Comparison of ENCODE assay signal across 17 cellular contexts in the genomic region with DNA sequence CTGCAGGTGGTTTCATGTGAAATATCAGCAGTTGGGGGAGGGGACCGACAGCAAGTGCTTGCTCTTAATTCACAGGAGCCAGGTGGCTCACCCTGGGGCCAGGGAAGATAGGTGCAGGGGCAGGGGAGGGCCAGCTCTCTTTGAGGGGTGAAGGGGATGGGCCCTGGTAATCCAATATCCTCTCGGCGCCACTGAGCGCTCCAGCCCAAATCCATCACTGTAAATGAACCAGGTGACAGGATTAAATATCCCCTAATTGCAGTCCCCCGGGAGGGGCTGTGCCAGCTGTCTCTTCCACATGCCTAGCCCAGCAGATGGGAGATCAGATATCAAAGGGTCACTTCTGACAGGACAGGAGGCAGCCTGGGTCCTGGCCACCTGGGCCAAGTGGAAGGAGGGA.
A peak's percentile ranks its signal among the peaks of the same experiment; 100 is the strongest.
DNase-seq lines count a peak whose midpoint lies in the region; ATAC-seq and TF ChIP-seq lines count a peak whose summit lies in the region.
"Had no signal": no experiment of that assay in that cellular context is flagged by ENCODE, and none has a peak within 500 bp of the region (broad histone marks: within the 10 kb centered on the region; RNA-seq: fewer than 3 reads in every experiment).

No MANE protein-coding gene starts in this region.

- H3K27me3 ChIP-seq in BE2C (no peaks in the 10 kb centered on the region), GM23338 (ENCODE audit: insufficient read depth) (no peaks in the 10 kb centered on the region)
- H3K27me3 ChIP-seq: left lung had no signal

- no peak overlapping the region for H3K4me3 Mint-ChIP-seq in GM23338
- H3K4me3 Mint-ChIP-seq: activated T-cell treated with anti-CD3 and anti-CD28 coated beads, Interleukin-2, amount 50 U/mL, for 4 hours; HFFc6; IgD-negative memory B cell; type B pancreatic cell had no signal

- H3K9me3 Mint-ChIP-seq in GM23338 = no peaks in the 10 kb centered on the region
- H3K9me3 Mint-ChIP-seq: activated T-cell treated with anti-CD3 and anti-CD28 coated beads, Interleukin-2, amount 50 U/mL, for 4 hours; type B pancreatic cell had no signal

- peaks cover 4% of the 10 kb centered on the region for H3K27me3 Mint-ChIP-seq in GM23338 (ENCODE audit: insufficient read depth, low read depth, poor library complexity)
- H3K27me3 Mint-ChIP-seq: type B pancreatic cell had no signal

- H3K9me2 ChIP-seq in GM23338 (ENCODE audit: insufficient read depth) = 0 out of 2 replicates have a peak, but pooled peaks cover 5% of the 10 kb centered on the region

- TF ChIP-seq CTCF in BE2C (IDR thresholded peaks at IDR 0.05; ENCODE audit: low read depth, low read length) = no peak
- TF ChIP-seq CTCF in GM23338 (conservative IDR thresholded peaks at IDR 0.05; ENCODE audit: low read depth in 2 of 2) = no peak

- peak; percentile 59 for ATAC-seq in GM23338
- ATAC-seq: activated T-cell treated with anti-CD3 and anti-CD28 coated beads, Interleukin-2, amount 50 U/mL, for 4 hours; left lung had no signal

- H3K9me3 ChIP-seq in BE2C = no peaks in the 10 kb centered on the region
- H3K9me3 ChIP-seq: left lung had no signal

- H3K4me3 ChIP-seq in BE2C (ENCODE audit: low read depth, low read length) = no peak overlapping the region
- H3K4me3 ChIP-seq in GM23338 = no peak overlapping the region
- H3K4me3 ChIP-seq: left lung had no signal

- no peak overlapping the region for H3K27ac Mint-ChIP-seq in GM23338
- H3K27ac Mint-ChIP-seq: HFFc6, IgD-negative memory B cell, type B pancreatic cell had no signal

- no peaks in the 10 kb centered on the region for H3K36me3 ChIP-seq in BE2C
- H3K36me3 ChIP-seq in GM23338 (ENCODE audit: insufficient read depth) = no peaks in the 10 kb centered on the region
- H3K36me3 ChIP-seq: left lung had no signal

- no peaks in the 10 kb centered on the region for H3K79me2 ChIP-seq in GM23338 (replicated peaks; ENCODE audit: insufficient read depth)
- H3K79me2 ChIP-seq: parathyroid adenoma had no signal

- H2AFZ ChIP-seq in GM23338 = no peak overlapping the region
- H2AFZ ChIP-seq: parathyroid adenoma had no signal

- H3K4me1 ChIP-seq in BE2C = peaks cover 17% of the 10 kb centered on the region
- peaks cover 18% of the 10 kb centered on the region for H3K4me1 ChIP-seq in GM23338 (ENCODE audit: insufficient read depth)
- H3K4me1 ChIP-seq: left lung, parathyroid adenoma had no signal

- H3K4me1 Mint-ChIP-seq in GM23338 = peaks cover 30% of the 10 kb centered on the region
- H3K4me1 Mint-ChIP-seq: IgD-negative memory B cell had no signal

- H3F3A ChIP-seq in GM23338 (replicated peaks; ENCODE audit: low read depth) = no peaks in the 10 kb centered on the region

- H4K20me1 ChIP-seq in GM23338 (replicated peaks; ENCODE audit: insufficient read depth) = no peaks in the 10 kb centered on the region

- no peak overlapping the region for H3K27ac ChIP-seq in GM23338 (ENCODE audit: low read depth)
- H3K27ac ChIP-seq: left lung, parathyroid adenoma had no signal

- H3K36me3 Mint-ChIP-seq in GM23338 (ENCODE audit: low read depth) = no peaks in the 10 kb centered on the region
- H3K36me3 Mint-ChIP-seq: IgD-negative memory B cell, type B pancreatic cell had no signal

- no peak overlapping the region; the same call in 1 of the 2 replicates for H3K4me2 ChIP-seq in GM23338

- peak; percentile 27 for DNase-seq in BE2C
- DNase-seq in GM23338 (ENCODE audit: low spot score) = peak; percentile 22
- peak; percentile 98 for DNase-seq in NCI-H2081 treated with DMSO at 0.1 percent for 48 hours (lab: John Stamatoyannopoulos, UW)
- DNase-seq in NCI-H748 treated with DMSO at 0.1 percent for 48 hours (lab: John Stamatoyannopoulos, UW) = peak; percentile 84
- no peak for DNase-seq in LoVo (ENCODE audit: low spot score)
- no peak for DNase-seq in amniotic stem cell (lab: John Stamatoyannopoulos, UW)
- no peak for DNase-seq in SW 1271 (lab: John Stamatoyannopoulos, UW)
- DNase-seq in SW480 (ENCODE audit: low spot score) = no peak
- DNase-seq: 8988T; activated T-cell treated with anti-CD3 and anti-CD28 coated beads, Interleukin-2, amount 50 U/mL, for 4 hours; HFFc6; left lung; MV-4-11; stimulated activated naive CD4-positive, alpha-beta T cell treated with Interleukin-2 at 50 U/mL for 16 hours had no signal

TF ChIP-seq in GM23338, 12 proteins besides CTCF, POLR2A, EP300 and RAD21 (continues in another document):
- TF ChIP-seq CREB1 (CRISPR knock-in tag; IDR thresholded peaks at IDR 0.05; ENCODE audit: low read depth) (no peak), EZH2phosphoT487 (IDR thresholded peaks at IDR 0.05; ENCODE audit: unreplicated experiment) (no peak), JUNB (IDR thresholded peaks at IDR 0.05; ENCODE audit: unreplicated experiment) (no peak), ZNF114 (CRISPR knock-in tag; IDR thresholded peaks at IDR 0.05) (no peak), EZH2 (IDR thresholded peaks at IDR 0.05; ENCODE audit: low read depth, unreplicated experiment) (no peak), STAT1 (IDR thresholded peaks at IDR 0.05; ENCODE audit: unreplicated experiment) (no peak), POLR2AphosphoS5 (IDR thresholded peaks at IDR 0.05; ENCODE audit: low read depth) (no peak)
- TF ChIP-seq, protein P1, sequence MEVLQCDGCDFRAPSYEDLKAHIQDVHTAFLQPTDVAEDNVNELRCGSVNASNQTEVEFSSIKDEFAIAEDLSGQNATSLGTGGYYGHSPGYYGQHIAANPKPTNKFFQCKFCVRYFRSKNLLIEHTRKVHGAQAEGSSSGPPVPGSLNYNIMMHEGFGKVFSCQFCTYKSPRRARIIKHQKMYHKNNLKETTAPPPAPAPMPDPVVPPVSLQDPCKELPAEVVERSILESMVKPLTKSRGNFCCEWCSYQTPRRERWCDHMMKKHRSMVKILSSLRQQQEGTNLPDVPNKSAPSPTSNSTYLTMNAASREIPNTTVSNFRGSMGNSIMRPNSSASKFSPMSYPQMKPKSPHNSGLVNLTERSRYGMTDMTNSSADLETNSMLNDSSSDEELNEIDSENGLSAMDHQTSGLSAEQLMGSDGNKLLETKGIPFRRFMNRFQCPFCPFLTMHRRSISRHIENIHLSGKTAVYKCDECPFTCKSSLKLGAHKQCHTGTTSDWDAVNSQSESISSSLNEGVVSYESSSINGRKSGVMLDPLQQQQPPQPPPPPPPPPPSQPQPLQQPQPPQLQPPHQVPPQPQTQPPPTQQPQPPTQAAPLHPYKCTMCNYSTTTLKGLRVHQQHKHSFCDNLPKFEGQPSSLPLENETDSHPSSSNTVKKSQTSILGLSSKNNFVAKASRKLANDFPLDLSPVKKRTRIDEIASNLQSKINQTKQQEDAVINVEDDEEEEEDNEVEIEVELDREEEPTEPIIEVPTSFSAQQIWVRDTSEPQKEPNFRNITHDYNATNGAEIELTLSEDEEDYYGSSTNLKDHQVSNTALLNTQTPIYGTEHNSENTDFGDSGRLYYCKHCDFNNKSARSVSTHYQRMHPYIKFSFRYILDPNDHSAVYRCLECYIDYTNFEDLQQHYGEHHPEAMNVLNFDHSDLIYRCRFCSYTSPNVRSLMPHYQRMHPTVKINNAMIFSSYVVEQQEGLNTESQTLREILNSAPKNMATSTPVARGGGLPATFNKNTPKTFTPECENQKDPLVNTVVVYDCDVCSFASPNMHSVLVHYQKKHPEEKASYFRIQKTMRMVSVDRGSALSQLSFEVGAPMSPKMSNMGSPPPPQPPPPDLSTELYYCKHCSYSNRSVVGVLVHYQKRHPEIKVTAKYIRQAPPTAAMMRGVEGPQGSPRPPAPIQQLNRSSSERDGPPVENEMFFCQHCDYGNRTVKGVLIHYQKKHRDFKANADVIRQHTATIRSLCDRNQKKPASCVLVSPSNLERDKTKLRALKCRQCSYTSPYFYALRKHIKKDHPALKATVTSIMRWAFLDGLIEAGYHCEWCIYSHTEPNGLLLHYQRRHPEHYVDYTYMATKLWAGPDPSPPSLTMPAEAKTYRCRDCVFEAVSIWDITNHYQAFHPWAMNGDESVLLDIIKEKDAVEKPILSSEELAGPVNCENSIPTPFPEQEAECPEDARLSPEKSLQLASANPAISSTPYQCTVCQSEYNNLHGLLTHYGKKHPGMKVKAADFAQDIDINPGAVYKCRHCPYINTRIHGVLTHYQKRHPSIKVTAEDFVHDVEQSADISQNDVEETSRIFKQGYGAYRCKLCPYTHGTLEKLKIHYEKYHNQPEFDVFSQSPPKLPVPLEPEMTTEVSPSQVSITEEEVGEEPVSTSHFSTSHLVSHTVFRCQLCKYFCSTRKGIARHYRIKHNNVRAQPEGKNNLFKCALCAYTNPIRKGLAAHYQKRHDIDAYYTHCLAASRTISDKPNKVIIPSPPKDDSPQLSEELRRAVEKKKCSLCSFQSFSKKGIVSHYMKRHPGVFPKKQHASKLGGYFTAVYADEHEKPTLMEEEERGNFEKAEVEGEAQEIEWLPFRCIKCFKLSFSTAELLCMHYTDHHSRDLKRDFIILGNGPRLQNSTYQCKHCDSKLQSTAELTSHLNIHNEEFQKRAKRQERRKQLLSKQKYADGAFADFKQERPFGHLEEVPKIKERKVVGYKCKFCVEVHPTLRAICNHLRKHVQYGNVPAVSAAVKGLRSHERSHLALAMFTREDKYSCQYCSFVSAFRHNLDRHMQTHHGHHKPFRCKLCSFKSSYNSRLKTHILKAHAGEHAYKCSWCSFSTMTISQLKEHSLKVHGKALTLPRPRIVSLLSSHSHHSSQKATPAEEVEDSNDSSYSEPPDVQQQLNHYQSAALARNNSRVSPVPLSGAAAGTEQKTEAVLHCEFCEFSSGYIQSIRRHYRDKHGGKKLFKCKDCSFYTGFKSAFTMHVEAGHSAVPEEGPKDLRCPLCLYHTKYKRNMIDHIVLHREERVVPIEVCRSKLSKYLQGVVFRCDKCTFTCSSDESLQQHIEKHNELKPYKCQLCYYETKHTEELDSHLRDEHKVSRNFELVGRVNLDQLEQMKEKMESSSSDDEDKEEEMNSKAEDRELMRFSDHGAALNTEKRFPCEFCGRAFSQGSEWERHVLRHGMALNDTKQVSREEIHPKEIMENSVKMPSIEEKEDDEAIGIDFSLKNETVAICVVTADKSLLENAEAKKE (CRISPR knock-in tag; IDR thresholded peaks at IDR 0.05) = no peak
- TF ChIP-seq, protein P2, sequence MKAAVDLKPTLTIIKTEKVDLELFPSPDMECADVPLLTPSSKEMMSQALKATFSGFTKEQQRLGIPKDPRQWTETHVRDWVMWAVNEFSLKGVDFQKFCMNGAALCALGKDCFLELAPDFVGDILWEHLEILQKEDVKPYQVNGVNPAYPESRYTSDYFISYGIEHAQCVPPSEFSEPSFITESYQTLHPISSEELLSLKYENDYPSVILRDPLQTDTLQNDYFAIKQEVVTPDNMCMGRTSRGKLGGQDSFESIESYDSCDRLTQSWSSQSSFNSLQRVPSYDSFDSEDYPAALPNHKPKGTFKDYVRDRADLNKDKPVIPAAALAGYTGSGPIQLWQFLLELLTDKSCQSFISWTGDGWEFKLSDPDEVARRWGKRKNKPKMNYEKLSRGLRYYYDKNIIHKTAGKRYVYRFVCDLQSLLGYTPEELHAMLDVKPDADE (IDR thresholded peaks at IDR 0.05) = no peak

Comparison
In these comparisons a context has a peak if more than half of its experiments do, and no peak if none do; other contexts are left out.
1. DNase-seq: peak in BE2C (single experiment), GM23338 (single experiment), NCI-H2081 treated with DMSO at 0.1 percent for 48 hours (single experiment) and NCI-H748 treated with DMSO at 0.1 percent for 48 hours (single experiment); none in LoVo (single experiment), amniotic stem cell (single experiment), SW 1271 (0 of 2) and SW480 (single experiment).